Comparison of ENCODE assay signal across 24 cellular contexts in genomic region chr14:46053221-46053620, GRCh38.
"Had no signal": no experiment of that assay in that cellular context is flagged by ENCODE, and none has a peak within 500 bp of the region (broad histone marks: within the 10 kb centered on the region; RNA-seq: fewer than 3 reads in every experiment).

No MANE protein-coding gene starts in this region.

- ATAC-seq: activated CD4-positive, alpha-beta T cell treated with anti-CD3 and anti-CD28 coated beads for 36 hours; activated CD8-positive, alpha-beta memory T cell treated with anti-CD3 and anti-CD28 coated beads, Interleukin-2, amount 10 ng/mL, durations not matched to agents 7 days and 5 days; activated CD8-positive, alpha-beta T cell treated with anti-CD3 and anti-CD28 coated beads, Interleukin-2, amount 10 ng/mL, durations not matched to agents 7 days and 5 days; activated naive CD8-positive, alpha-beta T cell treated with anti-CD3 and anti-CD28 coated beads, Interleukin-2, amount 50 U/mL, for 24 hours; foreskin keratinocyte; heart right ventricle; left lung; lower lobe of right lung; mucosa of descending colon; natural killer cell treated with Interleukin-12 subunit alpha and Interleukin-12 subunit beta and Interleukin-15 and Interleukin-18, amount 100 ng/mL, for 72 hours; right lobe of liver; stimulated activated naive CD8-positive, alpha-beta T cell treated with anti-CD3 and anti-CD28 coated beads, Interleukin-15, Interleukin-2, amounts not matched to agents 100 U/mL and 50 U/mL, for 24 hours had no signal

- H3K27me3 ChIP-seq: dorsolateral prefrontal cortex, foreskin keratinocyte, heart right ventricle, left lung, right lobe of liver, testis, transverse colon had no signal

- H3K4me3 ChIP-seq: coronary artery, dorsolateral prefrontal cortex, heart right ventricle, left lung, lower lobe of right lung, mucosa of descending colon, right lobe of liver, testis, transverse colon had no signal

- DNase-seq: activated CD4-positive, alpha-beta T cell treated with anti-CD3 and anti-CD28 coated beads for 36 hours; activated CD4-positive, CD25-positive, alpha-beta regulatory T cell; activated CD8-positive, alpha-beta memory T cell treated with anti-CD3 and anti-CD28 coated beads, Interleukin-2, amount 10 ng/mL, durations not matched to agents 7 days and 5 days; activated CD8-positive, alpha-beta T cell treated with anti-CD3 and anti-CD28 coated beads, Interleukin-2, amount 10 ng/mL, durations not matched to agents 7 days and 5 days; activated naive CD8-positive, alpha-beta T cell treated with anti-CD3 and anti-CD28 coated beads, Interleukin-2, amount 50 U/mL, for 24 hours; activated T-cell treated with anti-CD3 and anti-CD28 coated beads, Interleukin-2, amount 50 U/mL, for 48 hours; anterior cingulate cortex; cerebellar nuclear complex; dorsolateral prefrontal cortex; effector memory CD4-positive, alpha-beta T cell; erythroblast; heart right ventricle; left lung; lower lobe of right lung; mucosa of descending colon; posterior cingulate gyrus; right lobe of liver; stimulated activated CD4-positive, alpha-beta T cell treated with anti-CD3 and anti-CD28 coated beads, Interleukin-4, amount 100 ng/mL, for 1 hour; stimulated activated naive CD8-positive, alpha-beta T cell treated with anti-CD3 and anti-CD28 coated beads, Interleukin-15, Interleukin-2, amounts not matched to agents 100 U/mL and 50 U/mL, for 24 hours; testis; transverse colon had no signal

- H3K36me3 ChIP-seq: heart right ventricle, left lung, lower lobe of right lung, right lobe of liver, transverse colon had no signal

- H3K4me1 ChIP-seq: heart right ventricle, left lung, lower lobe of right lung, right lobe of liver, testis, transverse colon had no signal

- H3K27ac ChIP-seq: coronary artery, dorsolateral prefrontal cortex, foreskin keratinocyte, heart right ventricle, left lung, lower lobe of right lung, right lobe of liver, testis, transverse colon had no signal

- H3K9me3 ChIP-seq: left lung, lower lobe of right lung, mucosa of descending colon, right lobe of liver, testis, transverse colon had no signal
